In genomic region chr16:87850009-87851006, GRCh38 we compare ENCODE assay signal across 8 cellular contexts. TPM values are rescaled to one million over a fixed set of nuclear protein-coding genes. Genes with fewer than 3 reads are reported as not detected.
A peak's percentile ranks its signal among the peaks of the same experiment; 100 is the strongest.
DNase-seq lines count a peak whose midpoint lies in the region; ATAC-seq and TF ChIP-seq lines count a peak whose summit lies in the region.

No MANE protein-coding gene starts in this region.

- H3K27ac ChIP-seq in GM23248 (no peak overlapping the region), Peyer's patch (peak overlapping the region in 2 of 4 donors; percentile 9 to 31), trophoblast cell (ENCODE audit: low read depth, low read length) (peak overlapping the region; percentile 89)

- H2AK5ac ChIP-seq in trophoblast cell (ENCODE audit: low read length), result peak overlapping the region; percentile 9

- no peak overlapping the region for H3K23ac ChIP-seq in trophoblast cell (ENCODE audit: low read length)

- H3K27me3 Mint-ChIP-seq in activated T-helper 17 cell treated with anti-CD3 and anti-CD28 coated beads, Interleukin-2, amount 50 U/mL, for 72 hours, result no peaks in the 10 kb centered on the region

- H3K4me1 Mint-ChIP-seq in activated T-helper 17 cell treated with anti-CD3 and anti-CD28 coated beads, Interleukin-2, amount 50 U/mL, for 72 hours, result peaks cover 4% of the 10 kb centered on the region

- peak overlapping the region; percentile 20 for H3K18ac ChIP-seq in trophoblast cell (ENCODE audit: low read length)

- H3K79me2 ChIP-seq in GM23248 (ENCODE audit: insufficient read depth), result peaks cover 88% of the 10 kb centered on the region
- H3K79me2 ChIP-seq in trophoblast cell (ENCODE audit: control insufficient read depth, insufficient read depth, low read length, poor library complexity), result peaks cover 41% of the 10 kb centered on the region

- no peak for TF ChIP-seq POLR2A in Peyer's patch (IDR thresholded peaks at IDR 0.05)

- peak overlapping the region; percentile 28 for H2BK12ac ChIP-seq in trophoblast cell (ENCODE audit: low read length)

- no peak overlapping the region for H3K27ac Mint-ChIP-seq in activated T-helper 17 cell treated with anti-CD3 and anti-CD28 coated beads, Interleukin-2, amount 50 U/mL, for 72 hours

- H3K9me3 ChIP-seq in GM23248 (ENCODE audit: low read depth), result no peaks in the 10 kb centered on the region
- H3K9me3 ChIP-seq in Peyer's patch, result no peaks in the 10 kb centered on the region
- peaks cover 6% of the 10 kb centered on the region for H3K9me3 ChIP-seq in trophoblast cell (ENCODE audit: insufficient read depth, low read depth, low read length)

- peak overlapping the region; percentile 41 for H4K91ac ChIP-seq in trophoblast cell (ENCODE audit: low read depth, low read length)

- no peak overlapping the region for H3K9ac ChIP-seq in GM23248
- no peak overlapping the region for H3K9ac ChIP-seq in trophoblast cell (ENCODE audit: low read length)

- peak overlapping the region; percentile 49 for H3K4ac ChIP-seq in trophoblast cell (ENCODE audit: low read depth, low read length)

- H4K8ac ChIP-seq in trophoblast cell (ENCODE audit: low read depth, low read length), result no peak overlapping the region

- no peaks in the 10 kb centered on the region for H4K20me1 ChIP-seq in GM23248 (ENCODE audit: insufficient read depth)

- in situ Hi-C loops in GM23248 (cut with MboI), result no loop called here

- H3F3A ChIP-seq in GM23248 (ENCODE audit: insufficient read depth), result peaks cover 5% of the 10 kb centered on the region; the same call in 1 of the 2 replicates

- H2AFZ ChIP-seq in GM23248 (no peak overlapping the region), trophoblast cell (ENCODE audit: insufficient read depth, low read length, poor library complexity) (no peak overlapping the region)

- H4K12ac ChIP-seq in trophoblast cell (ENCODE audit: low read depth, low read length), result no peak overlapping the region

- peaks cover 24% of the 10 kb centered on the region for H3K36me3 ChIP-seq in GM23248 (ENCODE audit: low read depth)
- H3K36me3 ChIP-seq in Peyer's patch, result peaks cover 0 to 10% (median 0%) of the 10 kb centered on the region in 3 donors
- peaks cover 66% of the 10 kb centered on the region in 2 experiments for H3K36me3 ChIP-seq in trophoblast cell (ENCODE audit: control insufficient read depth in 1 of 2, insufficient read depth in 2 of 2, low read length in 2 of 2)

- no peak overlapping the region for H3K4me3 ChIP-seq in GM23248
- H3K4me3 ChIP-seq in Peyer's patch, result peak overlapping the region in 1 of 4 donors; percentile 34
- H3K4me3 ChIP-seq in fibroblast of the aortic adventitia (ENCODE audit: low read depth, low read length), result no peak overlapping the region
- peak overlapping the region; percentile 34 for H3K4me3 ChIP-seq in trophoblast cell (ENCODE audit: low read depth, low read length)

- no peak overlapping the region for H3K4me2 ChIP-seq in GM23248 (ENCODE audit: unreplicated experiment)
- peak overlapping the region; percentile 3 for H3K4me2 ChIP-seq in trophoblast cell (ENCODE audit: low read length)

- peak; percentile 78 to 94 (median 92) for TF ChIP-seq CTCF in Peyer's patch (IDR thresholded peaks at IDR 0.05)
- peak; percentile 86 for TF ChIP-seq CTCF in fibroblast of the aortic adventitia (IDR thresholded peaks at IDR 0.05; ENCODE audit: insufficient read depth, low read length)

- H3K79me1 ChIP-seq in trophoblast cell (ENCODE audit: low read length), result peaks cover 43% of the 10 kb centered on the region

- no peak overlapping the region for H2BK120ac ChIP-seq in trophoblast cell (ENCODE audit: insufficient read depth, low read length, poor library complexity)

- no peak overlapping the region for H3K4me3 Mint-ChIP-seq in activated T-helper 17 cell treated with anti-CD3 and anti-CD28 coated beads, Interleukin-2, amount 50 U/mL, for 72 hours

- H2BK5ac ChIP-seq in trophoblast cell (ENCODE audit: low read depth, low read length, poor library complexity), result peak overlapping the region; percentile 17

- ATAC-seq in activated T-helper 17 cell treated with anti-CD3 and anti-CD28 coated beads, Interleukin-2, amount 50 U/mL, for 72 hours (replicated peaks), result peak; percentile 51
- no peak for ATAC-seq in GM21526 (IDR thresholded peaks at IDR 0.05; ENCODE audit: low FRiP score, unreplicated experiment)
- no peak for ATAC-seq in HG02763 (IDR thresholded peaks at IDR 0.05; ENCODE audit: unreplicated experiment)

- peaks cover 100% of the 10 kb centered on the region for H3K36me3 Mint-ChIP-seq in activated T-helper 17 cell treated with anti-CD3 and anti-CD28 coated beads, Interleukin-2, amount 50 U/mL, for 72 hours (ENCODE audit: low read depth)

- WGBS in GM23248 (ENCODE audit: low coverage in 1 of 2, low lambda C conversion rate in 2 of 2, missing lambda C conversion rate in 2 of 2), 2 experiments, result 49 to 58% methylated on average over 24 to 25 of the region's 25 CpGs
- WGBS in trophoblast cell (ENCODE audit: extremely low coverage, insufficient coverage, insufficient read length), result no CpG with 5 or more reads among the region's 25 CpGs

- H3K27me3 ChIP-seq in GM23248 (replicated peaks; ENCODE audit: insufficient read depth), result no peaks in the 10 kb centered on the region
- H3K27me3 ChIP-seq in Peyer's patch, result no peaks in the 10 kb centered on the region
- no peaks in the 10 kb centered on the region for H3K27me3 ChIP-seq in trophoblast cell (ENCODE audit: insufficient read depth, low read length)

- no peaks in the 10 kb centered on the region for H3K9me2 ChIP-seq in GM23248 (ENCODE audit: insufficient read depth)

- DNase-seq in AG08395 (ENCODE audit: low spot score) (peak; percentile 75), GM23248 (peak; percentile 59), Peyer's patch (peak; percentile 65 to 82 (median 81)), fibroblast of the aortic adventitia (ENCODE audit: low read depth) (peak; percentile 47), trophoblast cell (peak; percentile 48 to 71)

- H3K4me1 ChIP-seq in GM23248 (ENCODE audit: insufficient read depth) (peaks cover 17% of the 10 kb centered on the region), Peyer's patch (peaks cover 4 to 47% (median 14%) of the 10 kb centered on the region in 4 donors), trophoblast cell (ENCODE audit: control insufficient read depth in 1 of 2, insufficient read depth in 2 of 2, low read length in 2 of 2) (peaks cover 46 to 48% of the 10 kb centered on the region in 2 experiments)

- H3K14ac ChIP-seq in trophoblast cell (ENCODE audit: low read length), result peak overlapping the region; percentile 8

- H3K9me3 Mint-ChIP-seq in activated T-helper 17 cell treated with anti-CD3 and anti-CD28 coated beads, Interleukin-2, amount 50 U/mL, for 72 hours, result no peaks in the 10 kb centered on the region

RNA-seq across cellular contexts. Expression of gene SLC7A5, which starts 19.0 kb away (rescaled TPM):
- 79.0 and 99.5 TPM in 2 replicates for total RNA-seq in GM23248 (2014; rRNA removed; shearing (Covaris generic))
- 69.0 and 69.9 TPM in 2 replicates for polyA plus RNA-seq in GM23248 (2016; fragmentation: Nextera tagmentation; extraction: Ambion mirVana)
- total RNA-seq in Peyer's patch (1 to 10 TPM; 3.2 to 4.7 (median 3.9) TPM), fibroblast of the aortic adventitia (ENCODE audit: low replicate concordance) (3.7 and 42.8 TPM in 2 replicates)
- 100 to 1,000 TPM; 130 to 233 TPM for total RNA-seq in activated T-helper 17 cell treated with anti-CD3 and anti-CD28 coated beads, Interleukin-2, amount 50 U/mL, for 72 hours
- 379 and 403 TPM in 2 replicates for polyA plus RNA-seq in trophoblast cell (2013)
